ENCODE assay signal across 8 cellular contexts in the genomic region with DNA sequence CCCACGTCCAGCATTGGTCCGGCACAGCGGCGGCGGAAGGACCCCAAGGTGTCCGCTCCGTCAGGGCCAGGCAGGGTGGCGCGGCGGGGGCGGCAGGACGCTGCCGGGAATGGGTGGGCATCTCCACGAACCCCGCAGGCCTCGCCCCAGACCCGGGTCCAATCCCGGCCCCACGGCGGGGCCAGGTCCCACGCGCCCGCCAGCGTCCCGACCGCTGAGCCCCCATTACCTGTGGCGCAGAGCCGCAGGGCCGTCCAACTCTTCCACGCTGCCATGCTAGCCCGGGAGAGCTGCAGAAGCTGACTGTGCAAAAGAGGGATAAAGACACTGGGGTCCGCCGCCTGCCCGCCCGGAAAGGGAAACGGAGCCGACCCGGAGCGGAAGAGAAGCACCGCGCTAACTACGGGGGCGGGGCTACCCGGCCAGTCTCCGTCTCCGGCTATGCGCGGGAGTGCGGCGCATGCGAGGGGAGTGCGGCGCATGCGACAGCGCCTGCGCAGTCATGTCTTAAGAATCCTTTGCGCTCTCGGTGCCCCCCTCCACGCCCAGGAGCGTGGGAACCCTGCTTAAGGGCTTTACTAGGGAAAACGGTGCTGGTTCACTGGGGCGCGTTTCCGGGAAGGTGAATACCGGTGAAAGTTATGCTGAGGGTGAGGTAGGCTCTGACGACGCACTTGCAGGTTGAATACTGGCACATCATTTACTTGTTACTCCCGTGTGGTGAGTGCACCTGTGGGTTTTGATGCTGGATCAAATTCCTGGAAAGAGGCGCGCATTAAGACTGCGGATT. TPM values are rescaled to one million over a fixed set of nuclear protein-coding genes. Genes with fewer than 3 reads are reported as not detected.
A peak's percentile ranks its signal among the peaks of the same experiment; 100 is the strongest.
DNase-seq lines count a peak whose midpoint lies in the region; ATAC-seq and TF ChIP-seq lines count a peak whose summit lies in the region.

A gene with protein sequence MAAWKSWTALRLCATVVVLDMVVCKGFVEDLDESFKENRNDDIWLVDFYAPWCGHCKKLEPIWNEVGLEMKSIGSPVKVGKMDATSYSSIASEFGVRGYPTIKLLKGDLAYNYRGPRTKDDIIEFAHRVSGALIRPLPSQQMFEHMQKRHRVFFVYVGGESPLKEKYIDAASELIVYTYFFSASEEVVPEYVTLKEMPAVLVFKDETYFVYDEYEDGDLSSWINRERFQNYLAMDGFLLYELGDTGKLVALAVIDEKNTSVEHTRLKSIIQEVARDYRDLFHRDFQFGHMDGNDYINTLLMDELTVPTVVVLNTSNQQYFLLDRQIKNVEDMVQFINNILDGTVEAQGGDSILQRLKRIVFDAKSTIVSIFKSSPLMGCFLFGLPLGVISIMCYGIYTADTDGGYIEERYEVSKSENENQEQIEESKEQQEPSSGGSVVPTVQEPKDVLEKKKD (minus strand): TSS at position 402 of the 790 bp plus-strand sequence. CDS start 127 bp downstream, at position 275.

- no peaks in the 10 kb centered on the region for H3K27me3 Mint-ChIP-seq in CD14-positive monocyte (ENCODE audit: low read depth in 3 of 3)

- 0% methylated on average over 14 of the region's 71 CpGs for WGBS in right lobe of liver (ENCODE audit: insufficient coverage, low coverage, low lambda C conversion rate, missing lambda C conversion rate)

- H3K4me1 ChIP-seq in right lobe of liver = peaks cover 0 to 17% (median 0%) of the 10 kb centered on the region in 4 donors

- H3K9me3 Mint-ChIP-seq in CD14-positive monocyte = no peaks in the 10 kb centered on the region

- TF ChIP-seq CTCF in CD14-positive monocyte (IDR thresholded peaks at IDR 0.05) (no peak), dorsolateral prefrontal cortex (IDR thresholded peaks at IDR 0.05 in 54 of 56, conservative IDR thresholded peaks at IDR 0.05 in 2 of 56; ENCODE audit: low read depth in 1 of 56, partially characterized antibody in 56 of 56) (peak in 22 of 56 donors; percentile 5 to 53 (median 19)), right lobe of liver (IDR thresholded peaks at IDR 0.05) (no peak)

- peak; percentile 98 for ATAC-seq in GM19397 (IDR thresholded peaks at IDR 0.05; ENCODE audit: unreplicated experiment)
- ATAC-seq in HG03571 (IDR thresholded peaks at IDR 0.05; ENCODE audit: unreplicated experiment) = peak; percentile 96
- ATAC-seq in right lobe of liver = peak; percentile 99 to 100 (median 99)

- peaks cover 21% of the 10 kb centered on the region in 2 donors for H3K36me3 Mint-ChIP-seq in CD14-positive monocyte

- peaks cover 33% of the 10 kb centered on the region for H3K4me1 Mint-ChIP-seq in CD14-positive monocyte

- H3K4me3 Mint-ChIP-seq in CD14-positive monocyte = peak within 1 kb of the TSS; percentile 90 to 97

- no peaks in the 10 kb centered on the region for H3K9me3 ChIP-seq in right lobe of liver

- H3K4me3 ChIP-seq in dorsolateral prefrontal cortex (peak within 1 kb of the TSS; percentile 66 to 100 (median 93)), right lobe of liver (peak within 1 kb of the TSS; percentile 95 to 98 (median 96))

- H3K36me3 ChIP-seq in right lobe of liver = peaks cover 0 to 28% (median 6%) of the 10 kb centered on the region in 4 donors

- DNase-seq in CD14-positive monocyte (ENCODE audit: low spot score) = peak; percentile 80
- DNase-seq in NCI-H82 (lab: John Stamatoyannopoulos, UW) = peak; percentile 98
- peak; percentile 90 to 93 for DNase-seq in activated CD4-positive, alpha-beta T cell treated with anti-CD3 and anti-CD28 coated beads, Interleukin-2, amount 50 U/mL, for 48 hours
- peak; percentile 78 to 94 (median 86) for DNase-seq in dorsolateral prefrontal cortex
- peak; percentile 92 to 93 (median 93) for DNase-seq in right lobe of liver
- peak; percentile 89 to 92 for DNase-seq in stimulated activated CD4-positive, alpha-beta T cell treated with anti-CD3 and anti-CD28 coated beads, Interleukin-4, amount 100 ng/mL, for 4 hours

- peak within 1 kb of the TSS; percentile 65 to 92 (median 85) for H3K27ac Mint-ChIP-seq in CD14-positive monocyte

- no peaks in the 10 kb centered on the region for H3K27me3 ChIP-seq in dorsolateral prefrontal cortex
- no peaks in the 10 kb centered on the region for H3K27me3 ChIP-seq in right lobe of liver

- H3K27ac ChIP-seq in dorsolateral prefrontal cortex (peak within 1 kb of the TSS in 55 of 59 donors; percentile 40 to 91 (median 79)), right lobe of liver (peak within 1 kb of the TSS; percentile 23 to 74 (median 73))

- TF ChIP-seq POLR2A in right lobe of liver (IDR thresholded peaks at IDR 0.05) = peak; percentile 44

- intact Hi-C loops in CD14-positive monocyte (cut with micrococcal nuclease) (no loop called here), dorsolateral prefrontal cortex (cut with DNase I) (no loop called here), right lobe of liver (cut with DNase I) (no loop called here)

RNA-seq across cellular contexts. Expression of the gene that starts here (rescaled TPM):
- polyA plus RNA-seq in CD14-positive monocyte = 10 to 100 TPM; 13.7 to 16.5 TPM
- total RNA-seq in dorsolateral prefrontal cortex (10 to 100 TPM; 23.9 to 86.2 (median 57.2) TPM), right lobe of liver (10 to 100 TPM; 10.1 to 21.6 (median 19.6) TPM)

Comparison
In these comparisons a context has a peak if more than half of its experiments do, and no peak if none do; other contexts are left out.
1. Peak in every context shown above with its lines: DNase-seq, ATAC-seq, H3K4me3 ChIP-seq and H3K27ac ChIP-seq.